In genomic region chr6:166954118-166954713, GRCh38 we compare ENCODE assay signal across 13 cellular contexts. TPM values are rescaled to one million over a fixed set of nuclear protein-coding genes. Genes with fewer than 3 reads are reported as not detected.
DNase-seq lines count a peak whose midpoint lies in the region; ATAC-seq, FAIRE-seq and TF ChIP-seq lines count a peak whose summit lies in the region.
"Had no signal": no experiment of that assay in that cellular context is flagged by ENCODE, and none has a peak within 500 bp of the region (broad histone marks: within the 10 kb centered on the region; RNA-seq: fewer than 3 reads in every experiment).

No MANE protein-coding gene starts in this region.

- ATAC-seq in K562: no peak
- ATAC-seq in GM19324 (IDR thresholded peaks at IDR 0.05; ENCODE audit: low FRiP score, unreplicated experiment): no peak
- no peak for ATAC-seq in HG03565 (IDR thresholded peaks at IDR 0.05; ENCODE audit: unreplicated experiment)

- H3K27ac Mint-ChIP-seq in MCF 10A (ENCODE audit: low read depth, unreplicated experiment): no peak overlapping the region

- H3K79me2 ChIP-seq in DOHH2 (ENCODE audit: control insufficient read depth, low read length) (peaks cover 58% of the 10 kb centered on the region), Loucy (ENCODE audit: insufficient read depth, low read length) (peaks cover 8% of the 10 kb centered on the region; the same call in 1 of the 2 replicates), K562 (ENCODE audit: control insufficient read depth, insufficient read depth, low read length) (peaks cover 15% of the 10 kb centered on the region), neural cell (replicated peaks; ENCODE audit: insufficient read depth, low read length) (no peaks in the 10 kb centered on the region)

- H4K20me1 ChIP-seq in DOHH2 (ENCODE audit: control insufficient read depth, insufficient read depth, low read depth, low read length) (peaks cover 10% of the 10 kb centered on the region), Loucy (ENCODE audit: insufficient read depth, low read length, poor library complexity, severe bottlenecking) (no peaks in the 10 kb centered on the region), K562 (replicated peaks; ENCODE audit: control insufficient read depth, insufficient read depth, low read length) (no peaks in the 10 kb centered on the region; the same call in 1 of the 2 replicates), neural cell (ENCODE audit: insufficient read depth) (no peaks in the 10 kb centered on the region)

- H3K9me1 ChIP-seq in K562 (ENCODE audit: control insufficient read depth, insufficient read depth, low read length): peaks cover 2% of the 10 kb centered on the region

- TF ChIP-seq EP300 in K562 (IDR thresholded peaks at IDR 0.05; ENCODE audit: low read length) (no peak), neural cell (conservative IDR thresholded peaks at IDR 0.05; ENCODE audit: poor library complexity, severe bottlenecking) (no peak)

- H3K36me3 ChIP-seq in DOHH2 (ENCODE audit: control insufficient read depth, low read length): peaks cover 36% of the 10 kb centered on the region
- no peaks in the 10 kb centered on the region for H3K36me3 ChIP-seq in Loucy (ENCODE audit: insufficient read depth, low read length)
- H3K36me3 ChIP-seq in K562 (ENCODE audit: control insufficient read depth, insufficient read depth, low read length): peaks cover 14% of the 10 kb centered on the region; the same call in 2 of the 3 replicates
- no peaks in the 10 kb centered on the region for H3K36me3 ChIP-seq in neural cell (ENCODE audit: insufficient read depth, low read length)
- H3K36me3 ChIP-seq: ovary, thoracic aorta had no signal

- no peaks in the 10 kb centered on the region for H3K27me3 ChIP-seq in DOHH2 (ENCODE audit: control insufficient read depth, low read length)
- H3K27me3 ChIP-seq in Loucy (ENCODE audit: insufficient read depth, low read length, poor library complexity, severe bottlenecking): no peaks in the 10 kb centered on the region
- no peaks in the 10 kb centered on the region for H3K27me3 ChIP-seq in K562 (ENCODE audit: control insufficient read depth in 2 of 2, insufficient read depth in 2 of 2, low read length in 2 of 2)
- H3K27me3 ChIP-seq in neural cell (ENCODE audit: insufficient read depth, low read depth, low read length): no peaks in the 10 kb centered on the region
- H3K27me3 ChIP-seq: esophagus muscularis mucosa, ovary had no signal

- H3K9me2 ChIP-seq in DOHH2 (replicated peaks; ENCODE audit: control insufficient read depth, low read length) (no peaks in the 10 kb centered on the region), Loucy (replicated peaks; ENCODE audit: low read depth, low read length) (no peaks in the 10 kb centered on the region), neural cell (ENCODE audit: insufficient read depth, low read length) (no peaks in the 10 kb centered on the region)

- H3K4me3 ChIP-seq in DOHH2 (ENCODE audit: low read length): peak overlapping the region; percentile 75
- no peak overlapping the region for H3K4me3 ChIP-seq in Loucy (ENCODE audit: low read length, poor library complexity, severe bottlenecking)
- no peak overlapping the region for H3K4me3 ChIP-seq in K562
- peak overlapping the region; percentile 1 for H3K4me3 ChIP-seq in neural cell (ENCODE audit: low read length)
- H3K4me3 ChIP-seq: ovary had no signal

- DNase-seq in K562 (ENCODE audit: extremely low read depth in 1 of 4, low spot score in 3 of 4) (no peak), MCF 10A (ENCODE audit: unreplicated experiment) (no peak), GM19240 (ENCODE audit: insufficient read length, low spot score) (no peak)
- DNase-seq: Caco-2, NCI-H1092 treated with DMSO at 0.1 percent for 48 hours, ovary had no signal

- H3K9me3 ChIP-seq in DOHH2 (ENCODE audit: control insufficient read depth, insufficient read depth, low read length): no peaks in the 10 kb centered on the region
- H3K9me3 ChIP-seq in Loucy (ENCODE audit: insufficient read depth, low read depth, low read length): no peaks in the 10 kb centered on the region
- no peaks in the 10 kb centered on the region for H3K9me3 ChIP-seq in K562 (replicated peaks; ENCODE audit: control insufficient read depth, insufficient read depth, low read depth, low read length)
- no peaks in the 10 kb centered on the region for H3K9me3 ChIP-seq in neural cell (ENCODE audit: low read length)
- H3K9me3 ChIP-seq: Caco-2, esophagus muscularis mucosa, ovary, thoracic aorta had no signal

- 0 out of 2 replicates have a peak overlapping the region, but pooled peaks have one; percentile 19 for H3K27ac ChIP-seq in DOHH2 (ENCODE audit: low read depth, low read length)
- H3K27ac ChIP-seq in K562 (ENCODE audit: extremely low read depth, low read depth, low read length): no peak overlapping the region
- H3K27ac ChIP-seq in neural cell (ENCODE audit: low read length): no peak overlapping the region
- H3K27ac ChIP-seq: esophagus muscularis mucosa, ovary, thoracic aorta had no signal

- CTCF ChIA-PET in K562 (lab: Yijun Ruan, JAX; ENCODE audit: low intra/inter-chr PET ratio) (no interaction called here), MCF 10A (lab: Yijun Ruan, JAX) (interaction anchor here (0.6 to 5.3 kb wide), 4 partner anchors 35 to 181 kb away, joined by 3 to 30 read pairs (median 6); no protein-coding TSS in a partner anchor)

- TF ChIP-seq CTCF in DOHH2 (IDR thresholded peaks at IDR 0.05; ENCODE audit: low read depth, low read length, poor library complexity, severe bottlenecking) (no peak), Loucy (conservative IDR thresholded peaks at IDR 0.05; ENCODE audit: low read length) (no peak), K562 (IDR thresholded peaks at IDR 0.05 in 2 of 3, conservative IDR thresholded peaks at IDR 0.05 in 1 of 3; ENCODE audit: insufficient read depth in 2 of 3, low read depth in 1 of 3, low read length in 3 of 3) (no peak), neural cell (IDR thresholded peaks at IDR 0.05; ENCODE audit: poor library complexity, severe bottlenecking) (no peak), MCF 10A (IDR thresholded peaks at IDR 0.05; ENCODE audit: unreplicated experiment) (no peak)

- in situ Hi-C loops in K562 (cut with MboI): loop anchor here (10.0 kb wide), 1 partner anchor 179 kb away; no protein-coding TSS in a partner anchor

- H3K4me1 ChIP-seq in DOHH2 (ENCODE audit: control insufficient read depth, low read length) (peaks cover 89% of the 10 kb centered on the region), Loucy (ENCODE audit: insufficient read depth, low read length, poor library complexity, severe bottlenecking) (peaks cover 43% of the 10 kb centered on the region), K562 (replicated peaks in 1 of 2; ENCODE audit: control insufficient read depth in 2 of 2, insufficient read depth in 2 of 2, low read length in 2 of 2) (peaks cover 36 to 43% of the 10 kb centered on the region in 2 experiments)

- H3K4me3 Mint-ChIP-seq in MCF 10A (ENCODE audit: unreplicated experiment): no peak overlapping the region

- no peak for TF ChIP-seq RAD21 in K562 (CRISPR knock-in tag; conservative IDR thresholded peaks at IDR 0.05 in 1 of 2, IDR thresholded peaks at IDR 0.05 in 1 of 2)
- no peak for TF ChIP-seq RAD21 in neural cell (conservative IDR thresholded peaks at IDR 0.05)

- H2AFZ ChIP-seq in Loucy (ENCODE audit: low read length) (no peak overlapping the region), K562 (ENCODE audit: low read depth, low read length) (no peak overlapping the region), neural cell (ENCODE audit: low read depth, low read length) (no peak overlapping the region)

- FAIRE-seq in K562 (lab: Jason Lieb, UNC): no peak

- no peaks in the 10 kb centered on the region for H3K27me3 Mint-ChIP-seq in MCF 10A (ENCODE audit: insufficient read depth, unreplicated experiment)

- peaks cover 18% of the 10 kb centered on the region for H3K4me1 Mint-ChIP-seq in MCF 10A (ENCODE audit: insufficient read depth, unreplicated experiment)

- H3K36me3 Mint-ChIP-seq in MCF 10A (ENCODE audit: insufficient read depth, unreplicated experiment): no peaks in the 10 kb centered on the region

- no peaks in the 10 kb centered on the region for H3K9me3 Mint-ChIP-seq in MCF 10A (ENCODE audit: unreplicated experiment)

- WGBS in K562 (ENCODE audit: insufficient coverage, low coverage, missing lambda C conversion rate): 41% methylated on average over 6 of the region's 6 CpGs

- intact Hi-C loops in K562 (cut with micrococcal nuclease) (no loop called here), MCF 10A (cut with micrococcal nuclease) (no loop called here)

- H3K9ac ChIP-seq in Loucy (ENCODE audit: low read depth, low read length, poor library complexity, severe bottlenecking) (no peak overlapping the region), K562 (ENCODE audit: insufficient read depth in 1 of 2, low read depth in 2 of 2, low read length in 2 of 2) (no peak overlapping the region), neural cell (ENCODE audit: low read length) (no peak overlapping the region)

- TF ChIP-seq POLR2A in K562 (conservative IDR thresholded peaks at IDR 0.05): no peak

- peak overlapping the region; percentile 88 for H3K4me2 ChIP-seq in DOHH2 (ENCODE audit: low read length)
- H3K4me2 ChIP-seq in Loucy (ENCODE audit: low read depth, low read length, poor library complexity, severe bottlenecking): peak overlapping the region; percentile 3
- no peak overlapping the region for H3K4me2 ChIP-seq in K562 (ENCODE audit: insufficient read depth, low read length)
- no peak overlapping the region for H3K4me2 ChIP-seq in neural cell (ENCODE audit: low read length)

- H3F3A ChIP-seq in DOHH2 (ENCODE audit: control insufficient read depth, insufficient read depth): peaks cover 38% of the 10 kb centered on the region
- H3F3A ChIP-seq in Loucy (ENCODE audit: low read depth): no peaks in the 10 kb centered on the region
- H3F3A ChIP-seq in neural cell (ENCODE audit: insufficient read depth, low read length, poor library complexity, severe bottlenecking): no peaks in the 10 kb centered on the region

- BruUV-seq in K562 (replicated peaks; lab: Mats Ljungman, UMichigan) (no TSS peak), MCF 10A (replicated peaks; lab: Mats Ljungman, UMichigan) (no TSS peak)

- POLR2A ChIA-PET in K562 (lab: Yijun Ruan, JAX): interaction anchor here (0.8 to 0.9 kb wide), 2 partner anchors 23 to 45 kb away, joined by 3 read pairs; partner anchors contain the start of gene CEP43
- POLR2A ChIA-PET in MCF 10A (lab: Yijun Ruan, JAX): interaction anchor here (0.5 to 2.4 kb wide), 5 partner anchors 18 to 632 kb away, joined by 3 to 7 read pairs (median 3); partner anchors contain the start of gene CEP43

RNA-seq across cellular contexts. Expression of gene RNASET2, which starts 2.1 kb away (rescaled TPM):
- total RNA-seq in K562 (2011; cell fraction: chromatin; rRNA removed; ENCODE audit: low replicate concordance): 55.9 TPM in 2 replicates
- 54.7 and 61.6 TPM in 2 replicates for total RNA-seq in K562 (2011; cell fraction: nucleolus; rRNA removed)
- total RNA-seq in K562 (2011; cell fraction: nucleoplasm; rRNA removed): 64.9 and 75.9 TPM in 2 replicates
- total RNA-seq in K562 (2014; rRNA removed) (138 and 168 TPM in 2 replicates), K562 (2014; rRNA removed; fragmentation: Illumina TruSeq; extraction: Trizol) (66.4 and 66.9 TPM in 2 replicates), K562 (2015; rRNA removed; fragmentation: Illumina TruSeq; extraction: Trizol) (130 and 141 TPM in 2 replicates), K562 (2021) (99.2 and 105 TPM in 2 replicates), MCF 10A (2022) (8.0 and 10.3 TPM in 2 replicates)
- polyA plus RNA-seq in K562 (2011; rRNA removed) (46.4 and 211 TPM in 2 replicates), K562 (2014; fragmentation: Illumina TruSeq; extraction: Trizol) (75.2 and 91.3 TPM in 2 replicates), K562 (2014; fragmentation: Nextera tagmentation; extraction: Ambion mirVana) (10 to 100 TPM in 1 of 2 experiments, 1 to 10 TPM in 1; 7.4 to 15.8 TPM), K562 (2014; rRNA removed) (108 and 124 TPM in 2 replicates), neural cell (68.3 and 73.9 TPM in 2 replicates)
- 45.3 and 139 TPM in 2 replicates for polyA plus RNA-seq in K562 (2011; cell fraction: cytosol; rRNA removed)
- 31.3 and 148 TPM in 2 replicates for polyA plus RNA-seq in K562 (2011; cell fraction: nucleus; rRNA removed)
- polyA plus RNA-seq in K562 (2012): 137 and 140 TPM in 2 replicates
- polyA minus RNA-seq in K562 (2011; rRNA and poly(A)+ RNA removed): 20.3 and 116 TPM in 2 replicates
- 14.3 and 84.4 TPM in 2 replicates for polyA minus RNA-seq in K562 (2011; cell fraction: cytosol; rRNA and poly(A)+ RNA removed)
- 9.3 and 51.3 TPM in 2 replicates for polyA minus RNA-seq in K562 (2011; cell fraction: nucleus; rRNA and poly(A)+ RNA removed)
- 31.1 and 37.5 TPM in 2 replicates for polyA minus RNA-seq in neural cell

RNA-seq across cellular contexts. Expression of gene CEP43, which starts 45.0 kb away (rescaled TPM):
- 34.2 and 114 TPM in 2 replicates for total RNA-seq in K562 (2011; cell fraction: chromatin; rRNA removed; ENCODE audit: low replicate concordance)
- 16.7 and 17.3 TPM in 2 replicates for total RNA-seq in K562 (2011; cell fraction: nucleolus; rRNA removed)
- 37.0 and 57.8 TPM in 2 replicates for total RNA-seq in K562 (2011; cell fraction: nucleoplasm; rRNA removed)
- total RNA-seq in K562 (2014; rRNA removed) (42.2 and 43.3 TPM in 2 replicates), K562 (2014; rRNA removed; fragmentation: Illumina TruSeq; extraction: Trizol) (53.8 and 57.2 TPM in 2 replicates), K562 (2015; rRNA removed; fragmentation: Illumina TruSeq; extraction: Trizol) (47.8 and 53.8 TPM in 2 replicates), K562 (2021) (31.4 and 36.5 TPM in 2 replicates), MCF 10A (2022) (23.8 and 31.0 TPM in 2 replicates)
- polyA plus RNA-seq in K562 (2011; rRNA removed) (47.4 and 55.7 TPM in 2 replicates), K562 (2014; fragmentation: Illumina TruSeq; extraction: Trizol) (41.0 and 52.1 TPM in 2 replicates), K562 (2014; fragmentation: Nextera tagmentation; extraction: Ambion mirVana) (10 to 100 TPM; 15.2 to 19.3 TPM), K562 (2014; rRNA removed) (47.4 and 52.7 TPM in 2 replicates), neural cell (68.1 and 78.2 TPM in 2 replicates)
- polyA plus RNA-seq in K562 (2011; cell fraction: cytosol; rRNA removed): 8.0 and 16.6 TPM in 2 replicates
- polyA plus RNA-seq in K562 (2011; cell fraction: nucleus; rRNA removed): 45.3 and 63.2 TPM in 2 replicates
- polyA plus RNA-seq in K562 (2012): 20.9 and 24.4 TPM in 2 replicates
- 58.5 and 58.8 TPM in 2 replicates for polyA minus RNA-seq in K562 (2011; rRNA and poly(A)+ RNA removed)
- 13.8 and 20.2 TPM in 2 replicates for polyA minus RNA-seq in K562 (2011; cell fraction: cytosol; rRNA and poly(A)+ RNA removed)
- 23.6 and 45.0 TPM in 2 replicates for polyA minus RNA-seq in K562 (2011; cell fraction: nucleus; rRNA and poly(A)+ RNA removed)
- 45.5 and 47.0 TPM in 2 replicates for polyA minus RNA-seq in neural cell

Comparison
In these comparisons a context has a peak if more than half of its experiments do, and no peak if none do; other contexts are left out.
1. H3K4me2 ChIP-seq: peak in DOHH2 (single experiment) and Loucy (single experiment); none in K562 (single experiment) and neural cell (single experiment).
2. H3K4me3 ChIP-seq: peak in DOHH2 (single experiment) and neural cell (single experiment); none in Loucy (single experiment) and K562 (single experiment).